In the genomic region with DNA sequence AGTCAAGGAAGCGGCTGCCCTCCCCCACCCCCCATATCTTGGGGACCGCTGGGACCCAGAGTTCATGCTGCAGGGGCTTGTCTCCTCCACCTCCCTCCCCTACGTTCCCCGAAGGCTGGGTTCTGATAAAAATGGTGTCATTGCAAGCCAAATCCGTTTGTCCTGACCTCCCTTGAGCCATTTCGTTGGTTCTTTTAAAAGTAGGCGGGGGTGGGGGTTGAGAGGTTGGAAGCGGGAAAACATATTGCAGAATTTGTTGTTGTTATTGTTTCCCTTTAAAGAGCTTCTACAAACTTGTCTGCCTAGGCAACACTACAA, we compare ENCODE assay signal across 14 cellular contexts. TPM values are rescaled to one million over a fixed set of nuclear protein-coding genes. Genes with fewer than 3 reads are reported as not detected.
A peak's percentile ranks its signal among the peaks of the same experiment; 100 is the strongest.
DNase-seq lines count a peak whose midpoint lies in the region; ATAC-seq, FAIRE-seq and TF ChIP-seq lines count a peak whose summit lies in the region.
"Had no signal": no experiment of that assay in that cellular context is flagged by ENCODE, and none has a peak within 500 bp of the region (broad histone marks: within the 10 kb centered on the region; RNA-seq: fewer than 3 reads in every experiment).

No MANE protein-coding gene starts in this region.

- H3K27ac ChIP-seq in H9 (ENCODE audit: insufficient read length, low read depth, low read length): no peak overlapping the region
- no peak overlapping the region for H3K27ac ChIP-seq in gastroesophageal sphincter

- H3K9me3 Mint-ChIP-seq in H9: no peaks in the 10 kb centered on the region
- no peaks in the 10 kb centered on the region for H3K9me3 Mint-ChIP-seq in T-cell
- H3K9me3 Mint-ChIP-seq in osteocyte (ENCODE audit: unreplicated experiment): no peaks in the 10 kb centered on the region
- H3K9me3 Mint-ChIP-seq: memory B cell had no signal

- H3K4me3 Mint-ChIP-seq in H9 (peak overlapping the region; percentile 78 to 95), T-cell (peak overlapping the region in 2 of 3 donors; percentile 48 to 72), osteocyte (ENCODE audit: unreplicated experiment) (peak overlapping the region; percentile 45)
- H3K4me3 Mint-ChIP-seq: memory B cell had no signal

- peak overlapping the region; percentile 46 for H3K9ac ChIP-seq in H9 (ENCODE audit: extremely low read depth, insufficient read length, low read length)

- peak overlapping the region; percentile 43; the same call in 1 of the 2 replicates for H3K14ac ChIP-seq in H9 (ENCODE audit: insufficient read depth, low read length)

- H3T11ph ChIP-seq in H9 (ENCODE audit: low read length): no peak overlapping the region

- H3K36me3 Mint-ChIP-seq in H9 (ENCODE audit: insufficient read depth in 1 of 3, low read depth in 3 of 3): peaks cover 0 to 6% (median 0%) of the 10 kb centered on the region in 3 experiments; a peak in 2 of 7 replicates
- no peaks in the 10 kb centered on the region for H3K36me3 Mint-ChIP-seq in T-cell
- H3K36me3 Mint-ChIP-seq in osteocyte (ENCODE audit: unreplicated experiment): no peaks in the 10 kb centered on the region
- H3K36me3 Mint-ChIP-seq: memory B cell had no signal

- no peaks in the 10 kb centered on the region for H3K79me1 ChIP-seq in H9 (ENCODE audit: insufficient read depth, low read depth, low read length, poor library complexity, severe bottlenecking)

- H3K9me3 ChIP-seq in H9 (ENCODE audit: control insufficient read depth, low read depth, low read length): no peaks in the 10 kb centered on the region
- H3K9me3 ChIP-seq in gastroesophageal sphincter: no peaks in the 10 kb centered on the region
- H3K9me3 ChIP-seq: Caco-2 had no signal

- H2AK5ac ChIP-seq in H9 (ENCODE audit: insufficient read length, low read length): no peak overlapping the region

- H3K27me3 Mint-ChIP-seq in H9 (ENCODE audit: low read depth) (peaks cover 28% of the 10 kb centered on the region), T-cell (peaks cover 53 to 55% of the 10 kb centered on the region in 2 donors), osteocyte (ENCODE audit: unreplicated experiment) (peaks cover 78% of the 10 kb centered on the region)

- TF ChIP-seq EP300 in gastroesophageal sphincter (IDR thresholded peaks at IDR 0.05): no peak

- no peaks in the 10 kb centered on the region for H3K79me2 ChIP-seq in H9 (ENCODE audit: insufficient read depth, low read length)

- no peak overlapping the region for H4K91ac ChIP-seq in H9 (ENCODE audit: insufficient read length, low read depth, low read length)

- no peak overlapping the region for H3K23ac ChIP-seq in H9 (ENCODE audit: insufficient read length, low read depth, low read length)

- no peak overlapping the region for H3K18ac ChIP-seq in H9 (ENCODE audit: insufficient read length, low read depth, low read length)

- H2BK120ac ChIP-seq in H9 (ENCODE audit: low read depth, low read length, poor library complexity, severe bottlenecking): no peak overlapping the region

- peak overlapping the region; percentile 91 for H3K4me2 ChIP-seq in H9 (ENCODE audit: insufficient read depth, insufficient read length, low read length)

- H3K4me1 Mint-ChIP-seq in H9 (peaks cover 27 to 41% of the 10 kb centered on the region in 2 experiments), T-cell (peaks cover 6 to 17% (median 16%) of the 10 kb centered on the region in 3 donors), osteocyte (ENCODE audit: unreplicated experiment) (peaks cover 6% of the 10 kb centered on the region)
- H3K4me1 Mint-ChIP-seq: memory B cell had no signal

- WGBS in H9 (ENCODE audit: extremely low coverage, insufficient read length, low lambda C conversion rate): no CpG with 5 or more reads among the region's 8 CpGs
- 0% methylated on average over 4 of the region's 8 CpGs; no CpG with 5 or more reads in 1 of the 2 donors for WGBS in gastroesophageal sphincter (ENCODE audit: low coverage in 1 of 2), 2 donors

- H3K4ac ChIP-seq in H9 (ENCODE audit: low read depth, low read length): no peak overlapping the region

- H3K23me2 ChIP-seq in H9 (ENCODE audit: insufficient read length, low read depth, low read length, poor library complexity, severe bottlenecking): peaks cover 18% of the 10 kb centered on the region

- no peak overlapping the region for H3K56ac ChIP-seq in H9 (ENCODE audit: insufficient read length, low read depth, low read length)

- H2BK12ac ChIP-seq in H9 (ENCODE audit: insufficient read length, low read depth, low read length): no peak overlapping the region

- H2BK20ac ChIP-seq in H9 (ENCODE audit: low read depth, low read length, poor library complexity, severe bottlenecking): no peak overlapping the region

- ATAC-seq in T-cell (replicated peaks in 1 of 4) (no peak), gastroesophageal sphincter (peak; percentile 19), GM21528 (IDR thresholded peaks at IDR 0.05; ENCODE audit: low FRiP score, unreplicated experiment) (no peak)

- H4K20me1 ChIP-seq in H9 (ENCODE audit: control insufficient read depth, insufficient read depth, insufficient read length): no peaks in the 10 kb centered on the region

- H3K27me3 ChIP-seq in H9 (ENCODE audit: insufficient read depth, low read length) (no peaks in the 10 kb centered on the region), gastroesophageal sphincter (peaks cover 67% of the 10 kb centered on the region)

- H3K36me3 ChIP-seq in gastroesophageal sphincter: no peaks in the 10 kb centered on the region

- H3K27ac Mint-ChIP-seq in H9 (no peak overlapping the region), T-cell (no peak overlapping the region), osteocyte (ENCODE audit: unreplicated experiment) (no peak overlapping the region)
- H3K27ac Mint-ChIP-seq: memory B cell had no signal

- no peak for TF ChIP-seq POLR2A in gastroesophageal sphincter (IDR thresholded peaks at IDR 0.05)

- H2BK15ac ChIP-seq in H9 (ENCODE audit: low read depth, low read length): no peak overlapping the region

- no peak overlapping the region for H2BK5ac ChIP-seq in H9 (ENCODE audit: insufficient read length, low read length)

- no peak for FAIRE-seq in GM19239 (lab: Jason Lieb, UNC)
- FAIRE-seq: HTR-8/SVneo had no signal

- H2AFZ ChIP-seq in H9 (ENCODE audit: low read length): peak overlapping the region; percentile 61

- TF ChIP-seq CTCF in H9 (conservative IDR thresholded peaks at IDR 0.05): no peak
- TF ChIP-seq CTCF in gastroesophageal sphincter (IDR thresholded peaks at IDR 0.05): no peak
- no peak for TF ChIP-seq CTCF in osteocyte (IDR thresholded peaks at IDR 0.05)

- POLR2A ChIA-PET in T-cell (lab: Charles Lee): no interaction called here

- DNase-seq in H9: no peak
- DNase-seq in T-cell: no peak
- DNase-seq in osteocyte (ENCODE audit: extremely low spot score, unreplicated experiment): no peak
- DNase-seq in SK-N-DZ (ENCODE audit: low spot score): no peak
- DNase-seq in GM19239 (ENCODE audit: insufficient read length, low spot score): no peak
- no peak for DNase-seq in GOT3 (lab: John Stamatoyannopoulos, UW)
- DNase-seq: activated CD4-positive, alpha-beta T cell treated with anti-CD3 and anti-CD28 coated beads, Interleukin-2, amount 50 U/mL, for 1 hour; Caco-2; NCI-H1417 treated with DMSO at 0.1 percent for 48 hours had no signal

- CTCF ChIA-PET in T-cell (lab: Charles Lee): no interaction called here

- H4K5ac ChIP-seq in H9 (ENCODE audit: insufficient read length, low read depth, low read length): no peak overlapping the region

- H3K4me3 ChIP-seq in gastroesophageal sphincter: no peak overlapping the region

- H4K8ac ChIP-seq in H9 (replicated peaks; ENCODE audit: insufficient read length, low read depth, low read length): no peak overlapping the region

- H3K4me1 ChIP-seq in H9 (ENCODE audit: insufficient read depth, low read length) (0 out of 2 replicates have a peak, but pooled peaks cover 7% of the 10 kb centered on the region), gastroesophageal sphincter (peaks cover 0 to 14% (median 0%) of the 10 kb centered on the region in 3 donors)
- H3K4me1 ChIP-seq: Caco-2 had no signal

RNA-seq across cellular contexts. Expression of gene CLDN10, which starts 0.7 kb away (rescaled TPM):
- total RNA-seq in H9 (2021) (20.7 and 20.9 TPM in 2 replicates), T-cell (under 1 TPM in 1 of 5 donors, not detected in 4; 0.32 TPM), gastroesophageal sphincter (10 to 100 TPM in 1 of 4 donors, under 1 TPM in 1, not detected in 2; 0.81 to 16.8 TPM), osteocyte (not detected in 2 replicates)
- 4.9 and 6.2 TPM in 2 replicates for polyA plus RNA-seq in SK-N-DZ (2014; cell fraction: cytosol; rRNA removed)
- 1.7 and 3.0 TPM in 2 replicates for polyA plus RNA-seq in SK-N-DZ (2014; cell fraction: nucleus; rRNA removed)
- total RNA-seq: Caco-2, sciatic nerve had no signal
